In genomic region chr17:82414548-82415281, GRCh38 we compare ENCODE assay signal across 8 cellular contexts. TPM values are rescaled to one million over a fixed set of nuclear protein-coding genes. Genes with fewer than 3 reads are reported as not detected.
DNase-seq lines count a peak whose midpoint lies in the region; ATAC-seq and TF ChIP-seq lines count a peak whose summit lies in the region.

No MANE protein-coding gene starts in this region.

- H3K27ac ChIP-seq in AG04450 (ENCODE audit: low read depth, low read length) (no peak overlapping the region), neuronal stem cell (replicated peaks; ENCODE audit: low read length) (no peak overlapping the region)

- H3K4ac ChIP-seq in neuronal stem cell (ENCODE audit: low read length), result no peak overlapping the region

- H4K8ac ChIP-seq in neuronal stem cell (ENCODE audit: low read depth, low read length), result no peak overlapping the region

- H3K4me1 ChIP-seq in HAP-1, result peaks cover 13% of the 10 kb centered on the region
- H3K4me1 ChIP-seq in neuronal stem cell (ENCODE audit: control insufficient read depth in 2 of 2, insufficient read depth in 1 of 2, low read depth in 1 of 2, low read length in 2 of 2), result peaks cover 5% of the 10 kb centered on the region in 2 donors

- H2BK12ac ChIP-seq in neuronal stem cell (ENCODE audit: low read length), result no peak overlapping the region

- no peak overlapping the region for H4K91ac ChIP-seq in neuronal stem cell (ENCODE audit: low read depth, low read length, poor library complexity)

- TF ChIP-seq CTCF in AG04450 (IDR thresholded peaks at IDR 0.05; ENCODE audit: low read depth, low read length) (peak; percentile 74), fibroblast of pulmonary artery (IDR thresholded peaks at IDR 0.05; ENCODE audit: low read length, missing control alignments) (peak; percentile 60)

- H2BK120ac ChIP-seq in neuronal stem cell (ENCODE audit: low read depth, low read length), result no peak overlapping the region

- H3K9me3 ChIP-seq in AG04450 (ENCODE audit: control insufficient read depth, insufficient read depth, low read length), result no peaks in the 10 kb centered on the region; the same call in 1 of the 2 replicates
- no peaks in the 10 kb centered on the region for H3K9me3 ChIP-seq in HAP-1
- no peaks in the 10 kb centered on the region for H3K9me3 ChIP-seq in neuronal stem cell (replicated peaks in 1 of 2; ENCODE audit: control insufficient read depth in 2 of 2, insufficient read depth in 1 of 2, low read depth in 1 of 2, low read length in 2 of 2)

- DNase-seq in AG04450 (ENCODE audit: low read depth, low spot score) (no peak), HAP-1 (ENCODE audit: low spot score in 2 of 2) (peak; percentile 56 to 84), fibroblast of pulmonary artery (ENCODE audit: low read depth) (peak; percentile 70), neuronal stem cell (ENCODE audit: low spot score) (peak; percentile 76), stromal cell of bone marrow (ENCODE audit: low read depth) (peak; percentile 40)
- DNase-seq in activated T-helper 1 cell treated with anti-CD3 and anti-CD28 coated beads, Interleukin-2, amount 50 U/mL, for 16 hours (ENCODE audit: low read depth in 1 of 2, low spot score in 1 of 2), result peak; percentile 46 to 51

- H3K36me3 ChIP-seq in HAP-1 (replicated peaks), result no peaks in the 10 kb centered on the region; the same call in 1 of the 2 replicates
- peaks cover 3 to 19% of the 10 kb centered on the region in 2 donors for H3K36me3 ChIP-seq in neuronal stem cell (replicated peaks in 1 of 2; ENCODE audit: control insufficient read depth in 2 of 2, insufficient read depth in 2 of 2, low read length in 2 of 2)

- no peak overlapping the region for H2BK15ac ChIP-seq in neuronal stem cell (ENCODE audit: low read length)

- ATAC-seq in HG02610 (IDR thresholded peaks at IDR 0.05; ENCODE audit: unreplicated experiment), result no peak

- peaks cover 4% of the 10 kb centered on the region for H3K79me1 ChIP-seq in neuronal stem cell (ENCODE audit: low read depth, low read length)

- WGBS in neuronal stem cell (ENCODE audit: extremely low coverage in 2 of 2, insufficient read length in 2 of 2, insufficient replicate concordance in 1 of 2), 2 donors, result no CpG with 5 or more reads among the region's 38 CpGs

- H2BK5ac ChIP-seq in neuronal stem cell (ENCODE audit: low read length), result no peak overlapping the region

- no peak overlapping the region for H3K4me2 ChIP-seq in neuronal stem cell (ENCODE audit: insufficient read depth, low read length, poor library complexity, severe bottlenecking)

- H3K27me3 ChIP-seq in AG04450 (ENCODE audit: control insufficient read depth, insufficient read depth, low read length) (no peaks in the 10 kb centered on the region), HAP-1 (ENCODE audit: low read depth) (no peaks in the 10 kb centered on the region), neuronal stem cell (ENCODE audit: control insufficient read depth in 3 of 3, insufficient read depth in 3 of 3, low read depth in 1 of 3, low read length in 3 of 3) (peaks cover 0 to 2% (median 0%) of the 10 kb centered on the region in 3 experiments)

- H3K18ac ChIP-seq in neuronal stem cell (ENCODE audit: low read length), result no peak overlapping the region

- no peak overlapping the region for H3K23ac ChIP-seq in neuronal stem cell (ENCODE audit: low read depth, low read length, poor library complexity)

- POLR2A ChIA-PET in AG04450 (lab: Yijun Ruan, JAX), result no interaction called here

- CTCF ChIA-PET in AG04450 (lab: Charles Lee), result interaction anchor here (0.5 to 1.5 kb wide), 11 partner anchors 11 to 184 kb away, joined by 3 to 6 read pairs (median 3); no protein-coding TSS in a partner anchor

- H2AK5ac ChIP-seq in neuronal stem cell (ENCODE audit: low read depth, low read length), result no peak overlapping the region

- H3K9ac ChIP-seq in neuronal stem cell (ENCODE audit: low read depth, low read length, poor library complexity), result no peak overlapping the region

- in situ Hi-C loops in HAP-1 (cut with MboI; ENCODE audit: low sequenced_read_pairs), result loop anchor here (5.0 kb wide), 1 partner anchor 62 kb away; no protein-coding TSS in a partner anchor

- H2AFZ ChIP-seq in neuronal stem cell (ENCODE audit: low read length), result no peak overlapping the region

- H3K4me3 ChIP-seq in AG04450 (ENCODE audit: low read depth, low read length), result no peak overlapping the region
- no peak overlapping the region for H3K4me3 ChIP-seq in HAP-1
- H3K4me3 ChIP-seq in fibroblast of pulmonary artery (replicated peaks; ENCODE audit: low read depth, low read length), result no peak overlapping the region
- H3K4me3 ChIP-seq in neuronal stem cell (ENCODE audit: low read length in 2 of 2), result no peak overlapping the region

- H3K14ac ChIP-seq in neuronal stem cell (ENCODE audit: low read length), result no peak overlapping the region

TF ChIP-seq in PFSK-1, 5 proteins besides CTCF, POLR2A, EP300 and RAD21:
- TF ChIP-seq POLR2AphosphoS5 (IDR thresholded peaks at IDR 0.05; ENCODE audit: low read depth, low read length), result no peak
- TF ChIP-seq SIN3A (IDR thresholded peaks at IDR 0.05; ENCODE audit: borderline replicate concordance, insufficient read depth, low read length), result peak; percentile 95; the same call in 1 of the 2 replicates
- peak; percentile 97 to 98 for TF ChIP-seq REST (IDR thresholded peaks at IDR 0.05; ENCODE audit: insufficient read depth in 1 of 2, low read depth in 2 of 2, low read length in 2 of 2)
- no peak for TF ChIP-seq FOXP2 (optimal IDR thresholded peaks at IDR 0.05; ENCODE audit: borderline replicate concordance, extremely low read depth, extremely low read length, insufficient read depth)
- no peak for TF ChIP-seq TAF1 (IDR thresholded peaks at IDR 0.05; ENCODE audit: borderline replicate concordance, insufficient read depth, low read length)

RNA-seq across cellular contexts. Expression of gene HEXD, which starts 3.4 kb away (rescaled TPM):
- polyA plus RNA-seq in AG04450 (2011; rRNA removed), result 9.1 and 9.2 TPM in 2 replicates
- 6.5 and 8.7 TPM in 2 replicates for polyA minus RNA-seq in AG04450 (2011; rRNA and poly(A)+ RNA removed)
- 26.5 TPM for polyA plus RNA-seq in PFSK-1 (2012; ENCODE audit: insufficient read length, low read depth)
- polyA plus RNA-seq in neuronal stem cell (2013, experiment 1 of 2), result 19.9 TPM
- polyA plus RNA-seq in neuronal stem cell (2013, experiment 2 of 2), result 19.4 TPM

RNA-seq across cellular contexts. Expression of gene OGFOD3, which starts 3.7 kb away (rescaled TPM):
- polyA plus RNA-seq in AG04450 (2011; rRNA removed), result 22.8 and 29.5 TPM in 2 replicates
- polyA minus RNA-seq in AG04450 (2011; rRNA and poly(A)+ RNA removed), result 23.0 and 28.0 TPM in 2 replicates
- 57.5 TPM for polyA plus RNA-seq in PFSK-1 (2012; ENCODE audit: insufficient read length, low read depth)
- 14.8 TPM for polyA plus RNA-seq in neuronal stem cell (2013, experiment 1 of 2)
- polyA plus RNA-seq in neuronal stem cell (2013, experiment 2 of 2), result 15.3 TPM

RNA-seq across cellular contexts. Expression of gene CYBC1, which starts 35.8 kb away (rescaled TPM):
- 74.8 and 82.6 TPM in 2 replicates for polyA plus RNA-seq in AG04450 (2011; rRNA removed)
- 53.9 and 85.7 TPM in 2 replicates for polyA minus RNA-seq in AG04450 (2011; rRNA and poly(A)+ RNA removed)
- 94.7 TPM for polyA plus RNA-seq in PFSK-1 (2012; ENCODE audit: insufficient read length, low read depth)
- polyA plus RNA-seq in neuronal stem cell (2013, experiment 1 of 2), result 42.0 TPM
- polyA plus RNA-seq in neuronal stem cell (2013, experiment 2 of 2), result 41.3 TPM

RNA-seq across cellular contexts. Expression of gene UTS2R, which starts 43.1 kb away (rescaled TPM):
- not detected in 2 replicates for polyA plus RNA-seq in AG04450 (2011; rRNA removed)
- polyA minus RNA-seq in AG04450 (2011; rRNA and poly(A)+ RNA removed), result not detected in 2 replicates
- not detected for polyA plus RNA-seq in PFSK-1 (2012; ENCODE audit: insufficient read length, low read depth)
- 0.11 TPM for polyA plus RNA-seq in neuronal stem cell (2013, experiment 1 of 2)
- polyA plus RNA-seq in neuronal stem cell (2013, experiment 2 of 2), result 0.12 TPM

RNA-seq across cellular contexts. Expression of gene NARF, which starts 43.8 kb away (rescaled TPM):
- 76.1 and 82.4 TPM in 2 replicates for polyA plus RNA-seq in AG04450 (2011; rRNA removed)
- polyA minus RNA-seq in AG04450 (2011; rRNA and poly(A)+ RNA removed), result 39.4 and 40.4 TPM in 2 replicates
- polyA plus RNA-seq in PFSK-1 (2012; ENCODE audit: insufficient read length, low read depth), result 107 TPM
- polyA plus RNA-seq in neuronal stem cell (2013, experiment 1 of 2), result 107 TPM
- 107 TPM for polyA plus RNA-seq in neuronal stem cell (2013, experiment 2 of 2)
